ENCODE assay signal across 11 cellular contexts in genomic region chr13:100490692-100491091, GRCh38.
A peak's percentile ranks its signal among the peaks of the same experiment; 100 is the strongest.
DNase-seq lines count a peak whose midpoint lies in the region; ATAC-seq and TF ChIP-seq lines count a peak whose summit lies in the region.
"Had no signal": no experiment of that assay in that cellular context is flagged by ENCODE, and none has a peak within 500 bp of the region (broad histone marks: within the 10 kb centered on the region; RNA-seq: fewer than 3 reads in every experiment).

No MANE protein-coding gene starts in this region.

- TF ChIP-seq CTCF in MM.1S (IDR thresholded peaks at IDR 0.05; ENCODE audit: low read length) (no peak), type B pancreatic cell (conservative IDR thresholded peaks at IDR 0.05) (no peak), tibial artery (IDR thresholded peaks at IDR 0.05) (no peak)

- H3K4me3 ChIP-seq in MM.1S (ENCODE audit: low read length) (no peak overlapping the region), tibial artery (no peak overlapping the region)
- H3K4me3 ChIP-seq: psoas muscle had no signal

- peak overlapping the region; percentile 28; the same call in 1 of the 2 replicates for H3K4me2 ChIP-seq in MM.1S (ENCODE audit: low read depth, low read length)

- H3K9me2 ChIP-seq in MM.1S (replicated peaks; ENCODE audit: insufficient read depth, low read length) = no peaks in the 10 kb centered on the region

- no peaks in the 10 kb centered on the region for H4K20me1 ChIP-seq in MM.1S (ENCODE audit: insufficient read depth, low read length)

- peak overlapping the region; percentile 17; the same call in 1 of the 2 replicates for H3K27ac ChIP-seq in MM.1S (ENCODE audit: low read length)
- no peak overlapping the region for H3K27ac ChIP-seq in tibial artery
- H3K27ac ChIP-seq: psoas muscle had no signal

- ATAC-seq in HG03097 (IDR thresholded peaks at IDR 0.05; ENCODE audit: low FRiP score, unreplicated experiment) = no peak
- ATAC-seq: activated naive CD8-positive, alpha-beta T cell treated with anti-CD3 and anti-CD28 coated beads, Interleukin-2, amount 50 U/mL, for 24 hours had no signal

- intact Hi-C loops in tibial artery (cut with DNase I; ENCODE audit: low total_unique reads) = no loop called here

- H3K27me3 ChIP-seq in MM.1S (replicated peaks; ENCODE audit: insufficient read depth, low read length) (no peaks in the 10 kb centered on the region), tibial artery (no peaks in the 10 kb centered on the region)

- no peaks in the 10 kb centered on the region for H3F3A ChIP-seq in MM.1S (ENCODE audit: insufficient read depth, low read length)

- peaks cover 20% of the 10 kb centered on the region for H3K4me1 Mint-ChIP-seq in type B pancreatic cell (ENCODE audit: unreplicated experiment)
- H3K4me1 Mint-ChIP-seq: activated naive CD8-positive, alpha-beta T cell treated with anti-CD3 and anti-CD28 coated beads, Interleukin-2, amount 50 U/mL, for 24 hours had no signal

- H3K79me2 ChIP-seq in MM.1S (ENCODE audit: low read length) = no peaks in the 10 kb centered on the region

- peak; percentile 50 for DNase-seq in MM.1S
- peak; percentile 75 to 83 for DNase-seq in NCI-H526 (lab: John Stamatoyannopoulos, UW)
- DNase-seq in iPS DF 4.7 (ENCODE audit: extremely low read depth, low spot score) = peak; percentile 90
- no peak for DNase-seq in type B pancreatic cell (ENCODE audit: extremely low spot score, unreplicated experiment)
- no peak for DNase-seq in NCI-H1436 treated with DMSO at 0.1 percent for 48 hours (lab: John Stamatoyannopoulos, UW)
- DNase-seq in tibial artery = no peak
- DNase-seq: activated CD4-positive, alpha-beta memory T cell treated with anti-CD3 and anti-CD28 coated beads for 36 hours; activated naive CD8-positive, alpha-beta T cell treated with anti-CD3 and anti-CD28 coated beads, Interleukin-2, amount 50 U/mL, for 24 hours; NCI-H1694; psoas muscle had no signal

- H3K27me3 Mint-ChIP-seq in type B pancreatic cell = no peaks in the 10 kb centered on the region
- H3K27me3 Mint-ChIP-seq: activated CD4-positive, alpha-beta memory T cell treated with anti-CD3 and anti-CD28 coated beads for 36 hours; activated naive CD8-positive, alpha-beta T cell treated with anti-CD3 and anti-CD28 coated beads, Interleukin-2, amount 50 U/mL, for 24 hours had no signal

- no peaks in the 10 kb centered on the region for H3K9me3 Mint-ChIP-seq in type B pancreatic cell
- H3K9me3 Mint-ChIP-seq: activated CD4-positive, alpha-beta memory T cell treated with anti-CD3 and anti-CD28 coated beads for 36 hours; activated naive CD8-positive, alpha-beta T cell treated with anti-CD3 and anti-CD28 coated beads, Interleukin-2, amount 50 U/mL, for 24 hours had no signal

- H3K4me3 Mint-ChIP-seq in type B pancreatic cell = peak overlapping the region; percentile 56
- H3K4me3 Mint-ChIP-seq: activated CD4-positive, alpha-beta memory T cell treated with anti-CD3 and anti-CD28 coated beads for 36 hours; activated naive CD8-positive, alpha-beta T cell treated with anti-CD3 and anti-CD28 coated beads, Interleukin-2, amount 50 U/mL, for 24 hours had no signal

- no peak overlapping the region for H2AFZ ChIP-seq in MM.1S (ENCODE audit: low read length)

- no peaks in the 10 kb centered on the region for H3K36me3 Mint-ChIP-seq in type B pancreatic cell

- H3K4me1 ChIP-seq in MM.1S (ENCODE audit: low read length) = peaks cover 14% of the 10 kb centered on the region
- no peaks in the 10 kb centered on the region for H3K4me1 ChIP-seq in tibial artery
- H3K4me1 ChIP-seq: psoas muscle had no signal

- H3K36me3 ChIP-seq in MM.1S (replicated peaks; ENCODE audit: insufficient read depth, low read length) (no peaks in the 10 kb centered on the region), tibial artery (peaks cover 0 to 5% (median 0%) of the 10 kb centered on the region in 3 donors)

- H3K9me3 ChIP-seq in MM.1S (replicated peaks; ENCODE audit: insufficient read depth, low read length) (no peaks in the 10 kb centered on the region), tibial artery (no peaks in the 10 kb centered on the region)
- H3K9me3 ChIP-seq: psoas muscle had no signal

- peak overlapping the region; percentile 78 for H3K27ac Mint-ChIP-seq in type B pancreatic cell
- H3K27ac Mint-ChIP-seq: activated CD4-positive, alpha-beta memory T cell treated with anti-CD3 and anti-CD28 coated beads for 36 hours; activated naive CD8-positive, alpha-beta T cell treated with anti-CD3 and anti-CD28 coated beads, Interleukin-2, amount 50 U/mL, for 24 hours had no signal

- no peak overlapping the region for H3K9ac ChIP-seq in MM.1S (ENCODE audit: low read length)

Comparison
In these comparisons a context has a peak if more than half of its experiments do, and no peak if none do; other contexts are left out.
1. DNase-seq: peak in MM.1S (single experiment), NCI-H526 (2 of 2) and iPS DF 4.7 (single experiment); none in type B pancreatic cell (single experiment), NCI-H1436 treated with DMSO at 0.1 percent for 48 hours (single experiment) and tibial artery (0 of 2).